20 cellular contexts compared by ENCODE assay signal in genomic region chr6:108807928-108808327, GRCh38.
"Had no signal": no experiment of that assay in that cellular context is flagged by ENCODE, and none has a peak within 500 bp of the region (broad histone marks: within the 10 kb centered on the region; RNA-seq: fewer than 3 reads in every experiment).

No MANE protein-coding gene starts in this region.

- FAIRE-seq: islet of Langerhans, small intestine had no signal

- DNase-seq: activated gamma-delta T cell treated with Interleukin-2 at 50 U/mL for 16 hours; activated T-cell treated with anti-CD3 and anti-CD28 coated beads, Interleukin-2, amount 50 U/mL, for 1 hour; body of pancreas; effector CD8-positive, alpha-beta T cell; foreskin keratinocyte; hippocampal formation; naive thymus-derived CD8-positive, alpha-beta T cell; retina; small intestine; stimulated activated CD4-positive, alpha-beta T cell treated with anti-CD3 and anti-CD28 coated beads, Interleukin-2, amount 100 ng/mL, for 24 hours; stomach; T-helper 9 cell; testis; trophoblast cell; uterus had no signal

- H3K9me3 ChIP-seq: body of pancreas, stomach, testis, uterus had no signal

- H2AFZ ChIP-seq: neural progenitor cell had no signal

- H3K9ac ChIP-seq: neural progenitor cell had no signal

- H3K4me3 ChIP-seq: body of pancreas, cardiac muscle cell, lung, neural progenitor cell, stomach, testis, uterus had no signal

- H3K27me3 ChIP-seq: body of pancreas, cardiac muscle cell, foreskin keratinocyte, neural progenitor cell, stomach, testis, uterus had no signal

- H3K36me3 ChIP-seq: cardiac muscle cell, neural progenitor cell, stomach, uterus had no signal

- H3K4me2 ChIP-seq: neural progenitor cell had no signal

- ATAC-seq: body of pancreas; foreskin keratinocyte; naive thymus-derived CD8-positive, alpha-beta T cell; stimulated activated effector memory CD8-positive, alpha-beta T cell treated with anti-CD3 and anti-CD28 coated beads, Interleukin-12 subunit alpha, Interleukin-12 subunit beta, amount 100 ng/mL, for 72 hours had no signal

- H3K27ac ChIP-seq: cardiac muscle cell, foreskin keratinocyte, neural progenitor cell, stomach, testis, uterus had no signal

- H3K4me1 ChIP-seq: foreskin keratinocyte, neural progenitor cell, uterus had no signal
